In the genomic region with DNA sequence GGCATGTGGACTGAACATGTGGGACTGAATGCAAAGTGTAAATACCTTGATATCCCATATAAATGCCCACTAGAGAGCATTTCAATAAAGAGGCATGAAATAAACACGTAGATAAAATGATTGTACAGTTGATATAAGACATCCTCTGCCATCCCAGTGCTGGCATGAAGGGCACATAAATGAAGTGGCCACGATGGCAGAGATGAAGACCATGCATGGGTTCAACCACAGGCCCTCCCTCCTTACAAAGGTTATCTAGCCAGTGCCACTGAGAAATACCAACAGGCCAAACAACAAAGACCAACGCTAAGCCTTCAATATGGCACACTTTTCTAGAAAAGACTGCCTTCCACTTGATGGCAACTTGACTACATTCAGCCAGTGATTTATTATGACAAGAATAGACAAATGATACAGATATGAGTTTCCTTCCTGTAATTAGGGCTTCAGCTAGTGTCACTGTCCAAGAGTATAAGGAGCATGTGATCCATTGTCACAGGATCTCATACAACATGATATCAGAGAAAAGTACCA, we compare ENCODE assay signal across 21 cellular contexts.
DNase-seq lines count a peak whose midpoint lies in the region; ATAC-seq, FAIRE-seq and TF ChIP-seq lines count a peak whose summit lies in the region.
"Had no signal": no experiment of that assay in that cellular context is flagged by ENCODE, and none has a peak within 500 bp of the region (broad histone marks: within the 10 kb centered on the region; RNA-seq: fewer than 3 reads in every experiment).

No MANE protein-coding gene starts in this region.

- H3K27me3 ChIP-seq in K562 (ENCODE audit: control insufficient read depth in 2 of 2, insufficient read depth in 2 of 2, low read length in 2 of 2) (no peaks in the 10 kb centered on the region), parathyroid adenoma (ENCODE audit: control insufficient read depth, insufficient read depth, low read length) (no peaks in the 10 kb centered on the region)
- H3K27me3 ChIP-seq: BLaER1 had no signal

- H3K9me1 ChIP-seq in K562 (ENCODE audit: control insufficient read depth, insufficient read depth, low read length): no peaks in the 10 kb centered on the region

- no peaks in the 10 kb centered on the region for H3K36me3 Mint-ChIP-seq in stimulated activated naive B cell treated with anti-CD40 and anti-IgM and Interleukin-4, amounts not matched to agents 10 μg/mL and 1 μg/mL and 100 μg/mL, for 72 hours
- no peaks in the 10 kb centered on the region for H3K36me3 Mint-ChIP-seq in activated T-cell treated with anti-CD3 and anti-CD28 coated beads, Interleukin-2, amount 50 U/mL, for 24 hours (ENCODE audit: low read depth)
- H3K36me3 Mint-ChIP-seq: CD8-positive, alpha-beta T cell had no signal

- TF ChIP-seq EP300 in K562 (IDR thresholded peaks at IDR 0.05; ENCODE audit: low read length): no peak; the same call in 1 of the 2 replicates

- TF ChIP-seq POLR2A in K562 (conservative IDR thresholded peaks at IDR 0.05): no peak

- no peaks in the 10 kb centered on the region for H3K9me3 ChIP-seq in K562 (replicated peaks; ENCODE audit: control insufficient read depth, insufficient read depth, low read depth, low read length)
- no peaks in the 10 kb centered on the region for H3K9me3 ChIP-seq in parathyroid adenoma (ENCODE audit: control insufficient read depth, low read length)
- H3K9me3 ChIP-seq: BLaER1 had no signal

- H3K36me3 ChIP-seq in K562 (ENCODE audit: control insufficient read depth, insufficient read depth, low read length): no peaks in the 10 kb centered on the region
- H3K36me3 ChIP-seq in parathyroid adenoma (ENCODE audit: control insufficient read depth, insufficient read depth, low read length): no peaks in the 10 kb centered on the region
- H3K36me3 ChIP-seq: BLaER1 had no signal

- FAIRE-seq in K562 (lab: Jason Lieb, UNC): no peak
- FAIRE-seq: GM12878, HTR-8/SVneo had no signal

- no peaks in the 10 kb centered on the region for H3K27me3 Mint-ChIP-seq in stimulated activated naive B cell treated with anti-CD40 and anti-IgM and Interleukin-4, amounts not matched to agents 10 μg/mL and 1 μg/mL and 100 μg/mL, for 72 hours
- no peaks in the 10 kb centered on the region for H3K27me3 Mint-ChIP-seq in activated T-cell treated with anti-CD3 and anti-CD28 coated beads, Interleukin-2, amount 50 U/mL, for 24 hours

- no TSS peak for BruUV-seq in K562 (replicated peaks; lab: Mats Ljungman, UMichigan)

- H3K4me3 Mint-ChIP-seq in stimulated activated naive B cell treated with anti-CD40 and anti-IgM and Interleukin-4, amounts not matched to agents 10 μg/mL and 1 μg/mL and 100 μg/mL, for 72 hours: no peak overlapping the region
- H3K4me3 Mint-ChIP-seq in activated T-cell treated with anti-CD3 and anti-CD28 coated beads, Interleukin-2, amount 50 U/mL, for 24 hours: no peak overlapping the region
- H3K4me3 Mint-ChIP-seq: CD8-positive, alpha-beta T cell; HFFc6 had no signal

- in situ Hi-C loops in K562 (cut with MboI): no loop called here

- DNase-seq in Right ventricle myocardium inferior (ENCODE audit: missing footprints): peak; percentile 22
- no peak for DNase-seq in Right ventricle myocardium superior
- no peak for DNase-seq in K562 (ENCODE audit: extremely low read depth in 1 of 4, low spot score in 3 of 4)
- no peak for DNase-seq in stimulated activated naive B cell treated with anti-CD40 and anti-IgM and Interleukin-4, amounts not matched to agents 10 μg/mL and 1 μg/mL and 100 μg/mL, for 72 hours
- DNase-seq in NCI-H2196 (lab: John Stamatoyannopoulos, UW; ENCODE audit: unreplicated experiment): no peak
- DNase-seq in activated T-cell treated with anti-CD3 and anti-CD28 coated beads, Interleukin-2, amount 50 U/mL, for 24 hours: no peak
- DNase-seq: 8988T; CD8-positive, alpha-beta T cell; DMS 273 treated with DMSO at 0.1 percent for 48 hours; DMS53; DND-41; EL; GOT3; H7; HFFc6 had no signal

- no peak for TF ChIP-seq CTCF in K562 (IDR thresholded peaks at IDR 0.05 in 2 of 3, conservative IDR thresholded peaks at IDR 0.05 in 1 of 3; ENCODE audit: insufficient read depth in 2 of 3, low read depth in 1 of 3, low read length in 3 of 3)
- TF ChIP-seq CTCF in parathyroid adenoma (IDR thresholded peaks at IDR 0.05): no peak

- H3K4me1 ChIP-seq in K562 (replicated peaks in 1 of 2; ENCODE audit: control insufficient read depth in 2 of 2, insufficient read depth in 2 of 2, low read length in 2 of 2): peaks cover 0 to 12% of the 10 kb centered on the region in 2 experiments; a peak in 3 of 5 replicates
- H3K4me1 ChIP-seq in parathyroid adenoma: peaks cover 18% of the 10 kb centered on the region
- H3K4me1 ChIP-seq: BLaER1 had no signal

- H3K4me3 ChIP-seq in K562 (no peak overlapping the region), parathyroid adenoma (ENCODE audit: low read depth, low read length) (no peak overlapping the region)
- H3K4me3 ChIP-seq: BLaER1, GM12878 had no signal

- no peaks in the 10 kb centered on the region for H3K4me1 Mint-ChIP-seq in stimulated activated naive B cell treated with anti-CD40 and anti-IgM and Interleukin-4, amounts not matched to agents 10 μg/mL and 1 μg/mL and 100 μg/mL, for 72 hours
- H3K4me1 Mint-ChIP-seq in activated T-cell treated with anti-CD3 and anti-CD28 coated beads, Interleukin-2, amount 50 U/mL, for 24 hours (ENCODE audit: low read depth): no peaks in the 10 kb centered on the region

- H3K79me2 ChIP-seq in K562 (ENCODE audit: control insufficient read depth, insufficient read depth, low read length) (no peaks in the 10 kb centered on the region), parathyroid adenoma (no peaks in the 10 kb centered on the region)

- H3K27ac ChIP-seq in K562 (ENCODE audit: extremely low read depth, low read depth, low read length): peak overlapping the region; percentile 53; the same call in 2 of the 3 replicates
- H3K27ac ChIP-seq in parathyroid adenoma: peak overlapping the region; percentile 56
- H3K27ac ChIP-seq: BLaER1, HL-60 had no signal

- H3K4me2 ChIP-seq in K562 (ENCODE audit: insufficient read depth, low read length) (0 out of 2 replicates have a peak overlapping the region, but pooled peaks have one; percentile 7), parathyroid adenoma (ENCODE audit: low read length) (peak overlapping the region; percentile 42)
- H3K4me2 ChIP-seq: BLaER1 had no signal

- TF ChIP-seq RAD21 in K562 (CRISPR knock-in tag; conservative IDR thresholded peaks at IDR 0.05 in 1 of 2, IDR thresholded peaks at IDR 0.05 in 1 of 2): 0 out of 4 replicates have a peak, but pooled peaks of 1 of the 2 experiments have one; percentile 5

- H3K9ac ChIP-seq in K562 (ENCODE audit: insufficient read depth in 1 of 2, low read depth in 2 of 2, low read length in 2 of 2): peak overlapping the region in 1 of 2 experiments; percentile 32; a peak in 1 of 4 replicates
- H3K9ac ChIP-seq in parathyroid adenoma: no peak overlapping the region
- H3K9ac ChIP-seq: BLaER1 had no signal

- WGBS in K562 (ENCODE audit: insufficient coverage, low coverage, missing lambda C conversion rate): 7% methylated on average over 3 of the region's 3 CpGs

- intact Hi-C loops in Right ventricle myocardium inferior (cut with DNase I) (no loop called here), Right ventricle myocardium superior (cut with DNase I) (no loop called here), K562 (cut with micrococcal nuclease) (no loop called here)

- no peak for ATAC-seq in Right ventricle myocardium inferior
- no peak for ATAC-seq in Right ventricle myocardium superior (ENCODE audit: poor library complexity)
- peak; percentile 35; the same call in 1 of the 3 replicates for ATAC-seq in K562
- ATAC-seq in stimulated activated naive B cell treated with anti-CD40 and anti-IgM and Interleukin-4, amounts not matched to agents 10 μg/mL and 1 μg/mL and 100 μg/mL, for 72 hours (replicated peaks): no peak
- ATAC-seq: CD8-positive, alpha-beta T cell; GM12878; HCT116 had no signal

- H2AFZ ChIP-seq in K562 (ENCODE audit: low read depth, low read length) (peak overlapping the region; percentile 56), parathyroid adenoma (peak overlapping the region; percentile 14)

- H4K20me1 ChIP-seq in K562 (replicated peaks; ENCODE audit: control insufficient read depth, insufficient read depth, low read length): no peaks in the 10 kb centered on the region
- H4K20me1 ChIP-seq: BLaER1 had no signal

- H3K27ac Mint-ChIP-seq in stimulated activated naive B cell treated with anti-CD40 and anti-IgM and Interleukin-4, amounts not matched to agents 10 μg/mL and 1 μg/mL and 100 μg/mL, for 72 hours: no peak overlapping the region
- no peak overlapping the region for H3K27ac Mint-ChIP-seq in activated T-cell treated with anti-CD3 and anti-CD28 coated beads, Interleukin-2, amount 50 U/mL, for 24 hours
- H3K27ac Mint-ChIP-seq: CD8-positive, alpha-beta T cell; HFFc6 had no signal

- CTCF ChIA-PET in K562 (lab: Yijun Ruan, JAX; ENCODE audit: low intra/inter-chr PET ratio): no interaction called here

- POLR2A ChIA-PET in K562 (lab: Yijun Ruan, JAX): interaction anchor here (1.6 kb wide), 1 partner anchor 9 kb away, joined by 5 read pairs; no protein-coding TSS in a partner anchor

- peaks cover 0 to 2% of the 10 kb centered on the region in 2 donors for H3K9me3 Mint-ChIP-seq in stimulated activated naive B cell treated with anti-CD40 and anti-IgM and Interleukin-4, amounts not matched to agents 10 μg/mL and 1 μg/mL and 100 μg/mL, for 72 hours
- peaks cover 5% of the 10 kb centered on the region for H3K9me3 Mint-ChIP-seq in activated T-cell treated with anti-CD3 and anti-CD28 coated beads, Interleukin-2, amount 50 U/mL, for 24 hours

TF ChIP-seq in K562, 482 proteins besides CTCF, POLR2A, EP300 and RAD21 (continues in another document):
- peak; percentile 44 for TF ChIP-seq BACH1 (tag; IDR thresholded peaks at IDR 0.05)
- TF ChIP-seq, protein P1, sequence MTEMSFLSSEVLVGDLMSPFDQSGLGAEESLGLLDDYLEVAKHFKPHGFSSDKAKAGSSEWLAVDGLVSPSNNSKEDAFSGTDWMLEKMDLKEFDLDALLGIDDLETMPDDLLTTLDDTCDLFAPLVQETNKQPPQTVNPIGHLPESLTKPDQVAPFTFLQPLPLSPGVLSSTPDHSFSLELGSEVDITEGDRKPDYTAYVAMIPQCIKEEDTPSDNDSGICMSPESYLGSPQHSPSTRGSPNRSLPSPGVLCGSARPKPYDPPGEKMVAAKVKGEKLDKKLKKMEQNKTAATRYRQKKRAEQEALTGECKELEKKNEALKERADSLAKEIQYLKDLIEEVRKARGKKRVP (CRISPR knock-in tag; IDR thresholded peaks at IDR 0.05): no peak
- peak; percentile 75; the same call in 1 of the 2 replicates for TF ChIP-seq SMAD3 (CRISPR knock-in tag; conservative IDR thresholded peaks at IDR 0.05)
- peak; percentile 89 for TF ChIP-seq MEIS2 (IDR thresholded peaks at IDR 0.05; ENCODE audit: partially characterized antibody)
- TF ChIP-seq SMAD4 (CRISPR knock-in tag; conservative IDR thresholded peaks at IDR 0.05): peak; percentile 81
- peak; percentile 94 for TF ChIP-seq ZNF175 (CRISPR knock-in tag; IDR thresholded peaks at IDR 0.05; ENCODE audit: low read depth)
